8 cellular contexts compared by ENCODE assay signal in the genomic region with DNA sequence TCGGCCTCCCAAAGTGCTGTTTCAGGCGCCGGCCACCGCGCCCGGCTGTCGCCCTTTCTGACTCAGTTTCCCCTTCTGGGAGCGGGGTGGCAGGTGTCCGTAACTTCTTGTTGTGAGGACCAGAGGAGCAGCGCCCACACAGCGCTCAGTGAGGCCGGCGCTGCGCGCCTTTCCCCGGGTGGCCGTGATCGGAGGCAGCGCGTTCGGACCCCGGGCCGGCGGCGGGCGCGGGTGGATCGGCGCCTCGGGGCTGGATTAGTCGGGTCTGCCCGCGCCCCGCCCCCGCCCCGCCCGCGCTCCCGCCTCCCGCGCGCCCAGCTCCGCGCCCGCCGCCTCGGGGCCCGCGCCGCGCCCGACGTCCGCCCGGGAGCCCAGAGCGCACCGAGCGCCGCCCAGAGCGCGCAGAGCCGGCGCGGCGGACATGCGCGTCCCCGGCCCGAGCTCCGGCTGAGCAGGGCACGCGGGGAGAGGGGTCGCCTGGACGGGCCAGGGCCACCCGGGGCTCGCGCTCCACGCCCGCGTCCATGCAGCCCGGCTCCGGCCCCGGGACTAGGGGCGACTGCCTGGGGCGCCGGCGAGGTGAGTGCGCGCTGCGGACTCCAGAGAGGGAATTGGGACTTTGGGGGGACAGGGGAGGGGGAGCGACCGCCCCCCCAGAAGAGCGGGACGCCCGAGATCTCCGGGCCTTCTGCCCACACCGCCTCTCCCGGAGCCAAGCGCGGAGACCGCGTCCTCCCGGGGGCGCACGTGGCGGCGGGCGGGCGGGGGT. TPM values are rescaled to one million over a fixed set of nuclear protein-coding genes. Genes with fewer than 3 reads are reported as not detected.
DNase-seq lines count a peak whose midpoint lies in the region; ATAC-seq and TF ChIP-seq lines count a peak whose summit lies in the region.

No MANE protein-coding gene starts in this region.

- DNase-seq in NCI-H2029 (lab: John Stamatoyannopoulos, UW): peak; percentile 27
- DNase-seq in NCI-H2029 treated with DMSO at 0.1 percent for 48 hours (lab: John Stamatoyannopoulos, UW): no peak
- peak; percentile 26 for DNase-seq in M059J (ENCODE audit: low read depth)
- DNase-seq in cerebellar cortex (ENCODE audit: low spot score): peak; percentile 31
- peak; percentile 73 for DNase-seq in kidney tubule cell (ENCODE audit: low spot score)
- DNase-seq in stimulated activated CD4-positive, alpha-beta T cell treated with anti-CD3 and anti-CD28 coated beads, Interleukin-2, amount 100 ng/mL, for 4 hours (ENCODE audit: low read depth): peak; percentile 15
- DNase-seq in posterior vena cava (ENCODE audit: low spot score): no peak

- peak; percentile 66 for ATAC-seq in SK-N-SH treated with all-trans-retinoic acid at 6 μM for 48 hours

- intact Hi-C loops in posterior vena cava (cut with DNase I): no loop called here

TF ChIP-seq in SK-N-SH treated with all-trans-retinoic acid at 6 μM for 48 hours, 23 proteins besides CTCF, POLR2A, EP300 and RAD21:
- TF ChIP-seq ESRRG (CRISPR knock-in tag; IDR thresholded peaks at IDR 0.05) (no peak), TCF4 (CRISPR knock-in tag; IDR thresholded peaks at IDR 0.05; ENCODE audit: borderline replicate concordance) (no peak), ZNF565 (CRISPR knock-in tag; conservative IDR thresholded peaks at IDR 0.05; ENCODE audit: low read depth) (no peak), ZFP30 (CRISPR knock-in tag; IDR thresholded peaks at IDR 0.05) (no peak), ZNF70 (CRISPR knock-in tag; IDR thresholded peaks at IDR 0.05) (no peak), GLIS3 (CRISPR knock-in tag; IDR thresholded peaks at IDR 0.05) (no peak), PPARA (CRISPR knock-in tag; IDR thresholded peaks at IDR 0.05; ENCODE audit: borderline replicate concordance) (no peak), OSR1 (CRISPR knock-in tag; IDR thresholded peaks at IDR 0.05) (no peak), ZFP3 (CRISPR knock-in tag; IDR thresholded peaks at IDR 0.05) (no peak), SNAI2 (CRISPR knock-in tag; IDR thresholded peaks at IDR 0.05) (no peak)
- TF ChIP-seq, protein P1, sequence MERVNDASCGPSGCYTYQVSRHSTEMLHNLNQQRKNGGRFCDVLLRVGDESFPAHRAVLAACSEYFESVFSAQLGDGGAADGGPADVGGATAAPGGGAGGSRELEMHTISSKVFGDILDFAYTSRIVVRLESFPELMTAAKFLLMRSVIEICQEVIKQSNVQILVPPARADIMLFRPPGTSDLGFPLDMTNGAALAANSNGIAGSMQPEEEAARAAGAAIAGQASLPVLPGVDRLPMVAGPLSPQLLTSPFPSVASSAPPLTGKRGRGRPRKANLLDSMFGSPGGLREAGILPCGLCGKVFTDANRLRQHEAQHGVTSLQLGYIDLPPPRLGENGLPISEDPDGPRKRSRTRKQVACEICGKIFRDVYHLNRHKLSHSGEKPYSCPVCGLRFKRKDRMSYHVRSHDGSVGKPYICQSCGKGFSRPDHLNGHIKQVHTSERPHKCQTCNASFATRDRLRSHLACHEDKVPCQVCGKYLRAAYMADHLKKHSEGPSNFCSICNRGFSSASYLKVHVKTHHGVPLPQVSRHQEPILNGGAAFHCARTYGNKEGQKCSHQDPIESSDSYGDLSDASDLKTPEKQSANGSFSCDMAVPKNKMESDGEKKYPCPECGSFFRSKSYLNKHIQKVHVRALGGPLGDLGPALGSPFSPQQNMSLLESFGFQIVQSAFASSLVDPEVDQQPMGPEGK (CRISPR knock-in tag; IDR thresholded peaks at IDR 0.05; ENCODE audit: borderline replicate concordance): no peak
- TF ChIP-seq, protein P2, sequence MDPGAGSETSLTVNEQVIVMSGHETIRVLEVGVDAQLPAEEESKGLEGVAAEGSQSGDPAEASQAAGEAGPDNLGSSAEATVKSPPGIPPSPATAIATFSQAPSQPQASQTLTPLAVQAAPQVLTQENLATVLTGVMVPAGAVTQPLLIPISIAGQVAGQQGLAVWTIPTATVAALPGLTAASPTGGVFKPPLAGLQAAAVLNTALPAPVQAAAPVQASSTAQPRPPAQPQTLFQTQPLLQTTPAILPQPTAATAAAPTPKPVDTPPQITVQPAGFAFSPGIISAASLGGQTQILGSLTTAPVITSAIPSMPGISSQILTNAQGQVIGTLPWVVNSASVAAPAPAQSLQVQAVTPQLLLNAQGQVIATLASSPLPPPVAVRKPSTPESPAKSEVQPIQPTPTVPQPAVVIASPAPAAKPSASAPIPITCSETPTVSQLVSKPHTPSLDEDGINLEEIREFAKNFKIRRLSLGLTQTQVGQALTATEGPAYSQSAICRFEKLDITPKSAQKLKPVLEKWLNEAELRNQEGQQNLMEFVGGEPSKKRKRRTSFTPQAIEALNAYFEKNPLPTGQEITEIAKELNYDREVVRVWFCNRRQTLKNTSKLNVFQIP (CRISPR knock-in tag; IDR thresholded peaks at IDR 0.05; ENCODE audit: borderline replicate concordance, low read depth): no peak

RNA-seq across cellular contexts. Expression of a gene that starts 50.5 kb away (rescaled TPM):
- not detected in 2 replicates for total RNA-seq in M059J (2014; rRNA removed; shearing (Covaris generic))
- under 1 TPM; 0.62 to 0.65 TPM for total RNA-seq in posterior vena cava

RNA-seq across cellular contexts. Expression of a gene that starts 58.7 kb away (rescaled TPM):
- not detected in 2 replicates for total RNA-seq in M059J (2014; rRNA removed; shearing (Covaris generic))
- not detected for total RNA-seq in posterior vena cava

Comparison
In these comparisons a context has a peak if more than half of its experiments do, and no peak if none do; other contexts are left out.
1. DNase-seq: peak in NCI-H2029 (single experiment), M059J (single experiment), cerebellar cortex (single experiment), kidney tubule cell (single experiment) and stimulated activated CD4-positive, alpha-beta T cell treated with anti-CD3 and anti-CD28 coated beads, Interleukin-2, amount 100 ng/mL, for 4 hours (single experiment); none in NCI-H2029 treated with DMSO at 0.1 percent for 48 hours (single experiment) and posterior vena cava (single experiment).